ENCODE assay signal across 17 cellular contexts in the genomic region with DNA sequence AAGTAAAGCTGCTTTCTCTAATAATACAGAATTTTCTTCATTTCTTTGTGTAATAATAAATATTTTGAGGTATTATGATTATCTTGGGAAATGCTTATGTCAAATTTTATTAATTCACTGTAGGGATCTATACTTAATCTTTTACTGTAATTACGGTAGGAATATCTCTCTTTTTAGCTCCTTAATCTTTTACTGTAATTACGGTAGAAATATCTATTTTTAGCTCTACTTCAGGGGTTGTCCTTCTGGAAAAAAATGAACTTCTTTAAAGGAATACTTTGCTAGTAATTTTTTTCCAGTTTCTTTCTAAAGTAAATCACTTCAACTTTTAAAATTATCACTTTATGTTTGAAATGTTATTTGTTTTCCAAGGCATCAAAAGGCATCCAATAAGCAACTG.
DNase-seq lines count a peak whose midpoint lies in the region; ATAC-seq, FAIRE-seq and TF ChIP-seq lines count a peak whose summit lies in the region.
"Had no signal": no experiment of that assay in that cellular context is flagged by ENCODE, and none has a peak within 500 bp of the region (broad histone marks: within the 10 kb centered on the region; RNA-seq: fewer than 3 reads in every experiment).

No MANE protein-coding gene starts in this region.

- FAIRE-seq in kidney (lab: Jason Lieb, UNC) = peak; percentile 3
- FAIRE-seq: GM19239, H54 had no signal

- peaks cover 4% of the 10 kb centered on the region for H3K9me3 ChIP-seq in IMR-90 (ENCODE audit: control insufficient read depth, insufficient read depth, low read length)
- H3K9me3 ChIP-seq in adipocyte (ENCODE audit: control insufficient read depth, low read length) = peaks cover 22% of the 10 kb centered on the region
- no peaks in the 10 kb centered on the region for H3K9me3 ChIP-seq in kidney (ENCODE audit: control insufficient read depth in 1 of 2, low read length in 2 of 2)

- no peak overlapping the region for H2AFZ ChIP-seq in IMR-90 (replicated peaks; ENCODE audit: low read length, poor library complexity)

- dilution Hi-C loops in IMR-90 (cut with HindIII; ENCODE audit: low sequenced_read_pairs, unreplicated experiment) = no loop called here

- H4K91ac ChIP-seq in IMR-90 (ENCODE audit: insufficient read depth, low read depth, low read length) = no peak overlapping the region

- H2BK20ac ChIP-seq in IMR-90 (ENCODE audit: low read depth, low read length) = no peak overlapping the region

- BruUV-seq in IMR-90 (replicated peaks; lab: Mats Ljungman, UMichigan) = no TSS peak

- H2AK5ac ChIP-seq in IMR-90 (ENCODE audit: low read depth, low read length) = no peak overlapping the region

- H3K4me3 ChIP-seq in IMR-90 (ENCODE audit: insufficient read depth, low read depth, low read length) = no peak overlapping the region
- no peak overlapping the region for H3K4me3 ChIP-seq in adipocyte (ENCODE audit: low read length)
- H3K4me3 ChIP-seq in kidney (ENCODE audit: low read length in 2 of 2) = no peak overlapping the region
- H3K4me3 ChIP-seq: BLaER1 treated with 17β-estradiol and CSF1 and Interleukin-3, amounts not matched to agents 10 nM and 100 nM had no signal

- TF ChIP-seq RAD21 in IMR-90 (IDR thresholded peaks at IDR 0.05; ENCODE audit: low read length) = no peak

- WGBS in IMR-90 (ENCODE audit: extremely low coverage in 2 of 2, insufficient read length in 1 of 2), 2 experiments = no CpG with 5 or more reads among the region's 2 CpGs

- H3K36me3 ChIP-seq in IMR-90 (ENCODE audit: control insufficient read depth, insufficient read depth, low read length) = no peaks in the 10 kb centered on the region
- H3K36me3 ChIP-seq in adipocyte (ENCODE audit: control insufficient read depth, insufficient read depth, low read length, severe bottlenecking) = no peaks in the 10 kb centered on the region
- H3K36me3 ChIP-seq in kidney (ENCODE audit: control insufficient read depth in 1 of 2, insufficient read depth in 2 of 2, low read length in 2 of 2) = no peaks in the 10 kb centered on the region
- H3K36me3 ChIP-seq: BLaER1 treated with 17β-estradiol and CSF1 and Interleukin-3, amounts not matched to agents 10 nM and 100 nM had no signal

- no peak overlapping the region for H2BK120ac ChIP-seq in IMR-90 (ENCODE audit: low read depth, low read length)

- no peaks in the 10 kb centered on the region for H3K27me3 ChIP-seq in IMR-90 (ENCODE audit: control insufficient read depth, insufficient read depth, low read length)
- no peaks in the 10 kb centered on the region for H3K27me3 ChIP-seq in adipocyte (replicated peaks; ENCODE audit: control insufficient read depth, insufficient read depth, low read length)
- H3K27me3 ChIP-seq: BLaER1 treated with 17β-estradiol and CSF1 and Interleukin-3, amounts not matched to agents 10 nM and 100 nM had no signal

- no peak overlapping the region for H2BK5ac ChIP-seq in IMR-90 (ENCODE audit: low read depth, low read length, poor library complexity, severe bottlenecking)

- H3K4ac ChIP-seq in IMR-90 (ENCODE audit: low read depth, low read length) = no peak overlapping the region

- no peak overlapping the region for H3K23ac ChIP-seq in IMR-90 (ENCODE audit: low read depth, low read length)

- no peaks in the 10 kb centered on the region for H3K9me1 ChIP-seq in IMR-90 (ENCODE audit: insufficient read depth, low read length)

- no peak overlapping the region for H2AK9ac ChIP-seq in IMR-90 (replicated peaks; ENCODE audit: low read depth, low read length, poor library complexity)

- no peak for TF ChIP-seq POLR2A in IMR-90 (IDR thresholded peaks at IDR 0.05; ENCODE audit: low read depth, low read length)

- ATAC-seq in IMR-90 (ENCODE audit: low read depth) = no peak
- ATAC-seq in GM19395 (IDR thresholded peaks at IDR 0.05; ENCODE audit: unreplicated experiment) = no peak

- H3K27ac ChIP-seq in IMR-90 (ENCODE audit: insufficient read depth, low read length) = no peak overlapping the region
- H3K27ac ChIP-seq in kidney (ENCODE audit: low read depth in 2 of 2, low read length in 2 of 2) = no peak overlapping the region
- H3K27ac ChIP-seq: BLaER1 treated with 17β-estradiol and CSF1 and Interleukin-3, amounts not matched to agents 10 nM and 100 nM; HL-60 had no signal

- in situ Hi-C loops in IMR-90 (cut with MboI; ENCODE audit: low sequenced_read_pairs) = no loop called here

- TF ChIP-seq CTCF in IMR-90 (conservative IDR thresholded peaks at IDR 0.05; ENCODE audit: low read depth, low read length) = no peak
- no peak for TF ChIP-seq CTCF in kidney (IDR thresholded peaks at IDR 0.05; ENCODE audit: borderline replicate concordance, extremely low read depth, insufficient read depth)

- DNase-seq in DMS53 (lab: John Stamatoyannopoulos, UW) = peak; percentile 26
- DNase-seq in DMS53 treated with DMSO at 0.1 percent for 48 hours (lab: John Stamatoyannopoulos, UW; ENCODE audit: unreplicated experiment) = no peak
- DNase-seq in IMR-90 = peak; percentile 10
- DNase-seq in adipocyte (ENCODE audit: low read depth) = peak; percentile 20
- DNase-seq in kidney = no peak
- DNase-seq in NCI-H1417 (lab: John Stamatoyannopoulos, UW) = no peak
- DNase-seq in NCI-H2081 (lab: John Stamatoyannopoulos, UW) = no peak
- DNase-seq: 8988T; ACHN; CD4-positive, CD25-positive, alpha-beta regulatory T cell; DND-41; GF-D8 had no signal

- H3K4me2 ChIP-seq in IMR-90 (ENCODE audit: low read depth, low read length) = no peak overlapping the region
- H3K4me2 ChIP-seq: BLaER1 treated with 17β-estradiol and CSF1 and Interleukin-3, amounts not matched to agents 10 nM and 100 nM had no signal

- no peak overlapping the region for H3K56ac ChIP-seq in IMR-90 (ENCODE audit: extremely low read depth, insufficient read depth, low read length)

- intact Hi-C loops in IMR-90 (cut with micrococcal nuclease) = no loop called here
- intact Hi-C loops in kidney (cut with DNase I) = no loop called here

- no peak overlapping the region for H4K8ac ChIP-seq in IMR-90 (ENCODE audit: low read depth in 2 of 2, low read length in 2 of 2)

- H4K5ac ChIP-seq in IMR-90 (ENCODE audit: low read depth, low read length) = no peak overlapping the region

- H3K79me1 ChIP-seq in IMR-90 (ENCODE audit: low read depth in 1 of 2, low read length in 2 of 2) = no peaks in the 10 kb centered on the region

- H3K14ac ChIP-seq in IMR-90 (replicated peaks; ENCODE audit: low read depth, low read length) = no peak overlapping the region

- no peaks in the 10 kb centered on the region for H4K20me1 ChIP-seq in IMR-90 (ENCODE audit: insufficient read depth, low read length)
- H4K20me1 ChIP-seq: BLaER1 treated with 17β-estradiol and CSF1 and Interleukin-3, amounts not matched to agents 10 nM and 100 nM had no signal

- CTCF ChIA-PET in IMR-90 (lab: Yijun Ruan, JAX) = no interaction called here

- no peak overlapping the region for H3K18ac ChIP-seq in IMR-90 (ENCODE audit: low read depth, low read length)

- no peak overlapping the region for H2BK15ac ChIP-seq in IMR-90 (ENCODE audit: low read depth, low read length)

- H3K4me1 ChIP-seq in IMR-90 (ENCODE audit: control insufficient read depth, insufficient read depth, low read length) = no peaks in the 10 kb centered on the region
- H3K4me1 ChIP-seq in adipocyte (ENCODE audit: control insufficient read depth, insufficient read depth, low read length) = no peaks in the 10 kb centered on the region
- no peaks in the 10 kb centered on the region for H3K4me1 ChIP-seq in kidney (ENCODE audit: control insufficient read depth in 1 of 2, insufficient read depth in 1 of 2, low read depth in 1 of 2, low read length in 2 of 2)

- H3K9ac ChIP-seq in IMR-90 (ENCODE audit: low read depth, low read length) = no peak overlapping the region
- no peak overlapping the region for H3K9ac ChIP-seq in adipocyte (ENCODE audit: low read length)
- H3K9ac ChIP-seq in kidney (ENCODE audit: low read length in 2 of 2) = no peak overlapping the region
- H3K9ac ChIP-seq: BLaER1 treated with 17β-estradiol and CSF1 and Interleukin-3, amounts not matched to agents 10 nM and 100 nM had no signal

- POLR2A ChIA-PET in IMR-90 (lab: Charles Lee; ENCODE audit: unreplicated experiment) = interaction anchor here (0.6 kb wide), 1 partner anchor 18 kb away, joined by 4 read pairs; no protein-coding TSS in a partner anchor

TF ChIP-seq in IMR-90, 13 proteins besides CTCF, POLR2A, EP300 and RAD21:
- TF ChIP-seq BHLHE40 (IDR thresholded peaks at IDR 0.05; ENCODE audit: low read depth, low read length) (no peak), MXI1 (IDR thresholded peaks at IDR 0.05; ENCODE audit: borderline replicate concordance, low read depth, low read length) (no peak), RCOR1 (IDR thresholded peaks at IDR 0.05; ENCODE audit: insufficient replicate concordance, low read length) (no peak), CEBPB (IDR thresholded peaks at IDR 0.05; ENCODE audit: low read depth, low read length) (no peak), MAZ (IDR thresholded peaks at IDR 0.05; ENCODE audit: borderline replicate concordance, low read depth, low read length) (no peak), CHD1 (IDR thresholded peaks at IDR 0.05; ENCODE audit: low read depth, low read length) (no peak), ELK1 (IDR thresholded peaks at IDR 0.05; ENCODE audit: borderline replicate concordance, low read depth, low read length) (no peak), FOS (IDR thresholded peaks at IDR 0.05; ENCODE audit: low read depth, low read length) (no peak), NFE2L2 (IDR thresholded peaks at IDR 0.05; ENCODE audit: low read depth, low read length) (no peak), MAFK (IDR thresholded peaks at IDR 0.05; ENCODE audit: low read depth, low read length) (no peak; the same call in 1 of the 2 replicates), SMC3 (IDR thresholded peaks at IDR 0.05; ENCODE audit: low read depth, low read length) (no peak), RFX5 (IDR thresholded peaks at IDR 0.05; ENCODE audit: low read depth, low read length) (no peak)
- TF ChIP-seq, protein P1, sequence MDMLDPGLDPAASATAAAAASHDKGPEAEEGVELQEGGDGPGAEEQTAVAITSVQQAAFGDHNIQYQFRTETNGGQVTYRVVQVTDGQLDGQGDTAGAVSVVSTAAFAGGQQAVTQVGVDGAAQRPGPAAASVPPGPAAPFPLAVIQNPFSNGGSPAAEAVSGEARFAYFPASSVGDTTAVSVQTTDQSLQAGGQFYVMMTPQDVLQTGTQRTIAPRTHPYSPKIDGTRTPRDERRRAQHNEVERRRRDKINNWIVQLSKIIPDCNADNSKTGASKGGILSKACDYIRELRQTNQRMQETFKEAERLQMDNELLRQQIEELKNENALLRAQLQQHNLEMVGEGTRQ (IDR thresholded peaks at IDR 0.05; ENCODE audit: low read depth, low read length) = no peak

Comparison
In these comparisons a context has a peak if more than half of its experiments do, and no peak if none do; other contexts are left out.
1. DNase-seq: peak in DMS53 (single experiment), IMR-90 (single experiment) and adipocyte (single experiment); none in DMS53 treated with DMSO at 0.1 percent for 48 hours (single experiment), kidney (single experiment), NCI-H1417 (0 of 3) and NCI-H2081 (0 of 2).